ENCODE assay signal across 9 cellular contexts in genomic region chr19:45130888-45131615, GRCh38. TPM values are rescaled to one million over a fixed set of nuclear protein-coding genes. Genes with fewer than 3 reads are reported as not detected.
A peak's percentile ranks its signal among the peaks of the same experiment; 100 is the strongest.
DNase-seq lines count a peak whose midpoint lies in the region; ATAC-seq and TF ChIP-seq lines count a peak whose summit lies in the region.
"Had no signal": no experiment of that assay in that cellular context is flagged by ENCODE, and none has a peak within 500 bp of the region (broad histone marks: within the 10 kb centered on the region; RNA-seq: fewer than 3 reads in every experiment).

No MANE protein-coding gene starts in this region.

- H3K27ac Mint-ChIP-seq in WTC11 (peak overlapping the region; percentile 65), neural progenitor cell (no peak overlapping the region)

- no peaks in the 10 kb centered on the region for H3K36me3 ChIP-seq in neural progenitor cell

- CTCF ChIA-PET in WTC11 (lab: Charles Lee), result interaction anchor here (1.0 to 1.5 kb wide), 7 partner anchors 15 to 142 kb away, joined by 3 to 6 read pairs (median 4); no protein-coding TSS in a partner anchor

- H3K4me3 ChIP-seq in neural progenitor cell, result no peak overlapping the region

- peak overlapping the region; percentile 13 for H3K9ac ChIP-seq in neural progenitor cell

- DNase-seq in NCI-H1436 treated with DMSO at 0.1 percent for 48 hours (lab: John Stamatoyannopoulos, UW), result peak; percentile 95
- DNase-seq in WTC11 (ENCODE audit: low spot score), result no peak
- peak; percentile 43 for DNase-seq in neural progenitor cell (ENCODE audit: low spot score)

- H3K9me3 Mint-ChIP-seq in WTC11 (no peaks in the 10 kb centered on the region), neural progenitor cell (no peaks in the 10 kb centered on the region)

- H3K27ac ChIP-seq in neural progenitor cell, result no peak overlapping the region

- no peak overlapping the region for H3K4me3 Mint-ChIP-seq in WTC11
- no peak overlapping the region for H3K4me3 Mint-ChIP-seq in neural progenitor cell

- H3F3A ChIP-seq in neural progenitor cell (ENCODE audit: low read depth), result no peaks in the 10 kb centered on the region

- no peak overlapping the region for H2AFZ ChIP-seq in neural progenitor cell (replicated peaks)

- TF ChIP-seq CTCF in GM12872 (IDR thresholded peaks at IDR 0.05; ENCODE audit: insufficient read depth, low read depth, low read length), result peak; percentile 61
- no peak for TF ChIP-seq CTCF in WTC11 (IDR thresholded peaks at IDR 0.05)
- TF ChIP-seq CTCF in neural progenitor cell (IDR thresholded peaks at IDR 0.05), result no peak

- H3K4me1 Mint-ChIP-seq in WTC11, result peaks cover 24% of the 10 kb centered on the region
- peaks cover 8% of the 10 kb centered on the region for H3K4me1 Mint-ChIP-seq in neural progenitor cell

- ATAC-seq in WTC11, result no peak
- ATAC-seq in GM21825 (IDR thresholded peaks at IDR 0.05; ENCODE audit: unreplicated experiment), result no peak
- ATAC-seq in GM18502 (IDR thresholded peaks at IDR 0.05; ENCODE audit: poor library complexity, unreplicated experiment), result no peak
- no peak for ATAC-seq in GM21576 (IDR thresholded peaks at IDR 0.05; ENCODE audit: unreplicated experiment)
- ATAC-seq in GM19397 (IDR thresholded peaks at IDR 0.05; ENCODE audit: unreplicated experiment), result no peak

- H3K9me3 ChIP-seq in neural progenitor cell (ENCODE audit: low read depth), result no peaks in the 10 kb centered on the region

- no peaks in the 10 kb centered on the region for H3K36me3 Mint-ChIP-seq in WTC11
- H3K36me3 Mint-ChIP-seq in neural progenitor cell, result no peaks in the 10 kb centered on the region

- peaks cover 93% of the 10 kb centered on the region for H4K20me1 ChIP-seq in neural progenitor cell (ENCODE audit: low read depth)

- H3K27me3 Mint-ChIP-seq in WTC11 (ENCODE audit: low read depth) (no peaks in the 10 kb centered on the region), neural progenitor cell (ENCODE audit: insufficient read depth, low read depth) (peaks cover 4% of the 10 kb centered on the region)

- peaks cover 50% of the 10 kb centered on the region for H3K79me2 ChIP-seq in neural progenitor cell (ENCODE audit: low read depth)

- peaks cover 12% of the 10 kb centered on the region for H3K4me1 ChIP-seq in neural progenitor cell

- POLR2A ChIA-PET in WTC11 (lab: Charles Lee), result no interaction called here

- peak overlapping the region; percentile 54 for H3K4me2 ChIP-seq in neural progenitor cell

- no peaks in the 10 kb centered on the region for H3K27me3 ChIP-seq in neural progenitor cell

TF ChIP-seq in WTC11, 78 proteins besides CTCF, POLR2A, EP300 and RAD21:
- TF ChIP-seq ELF4 (CRISPR knock-in tag; IDR thresholded peaks at IDR 0.05; ENCODE audit: low read depth) (no peak), ZSCAN18 (CRISPR knock-in tag; IDR thresholded peaks at IDR 0.05) (no peak), ZNF423 (CRISPR knock-in tag; IDR thresholded peaks at IDR 0.05) (peak; percentile 92), USF1 (CRISPR knock-in tag; IDR thresholded peaks at IDR 0.05) (peak; percentile 5; the same call in 1 of the 2 replicates)
- TF ChIP-seq, protein P1, sequence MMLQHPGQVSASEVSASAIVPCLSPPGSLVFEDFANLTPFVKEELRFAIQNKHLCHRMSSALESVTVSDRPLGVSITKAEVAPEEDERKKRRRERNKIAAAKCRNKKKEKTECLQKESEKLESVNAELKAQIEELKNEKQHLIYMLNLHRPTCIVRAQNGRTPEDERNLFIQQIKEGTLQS (CRISPR knock-in tag; conservative IDR thresholded peaks at IDR 0.05), result no peak
TF ChIP-seq in WTC11: peak in this region for 2.

RNA-seq across cellular contexts. Expression of gene NKPD1, which starts 29.7 kb away (rescaled TPM):
- total RNA-seq in WTC11 (2021) (0.57 to 1.1 TPM (median 0.76 TPM) in 3 replicates), neural progenitor cell (ENCODE audit: low replicate concordance) (0.02 and 0.19 TPM in 2 replicates)
- total RNA-seq: M059J had no signal

RNA-seq across cellular contexts. Expression of gene PPP1R37, which starts 38.1 kb away (rescaled TPM):
- total RNA-seq in WTC11 (2021) (34.5 to 35.9 TPM (median 35.4 TPM) in 3 replicates), neural progenitor cell (ENCODE audit: low replicate concordance) (8.1 and 34.1 TPM in 2 replicates)

RNA-seq across cellular contexts. Expression of gene TRAPPC6A, which starts 47.0 kb away (rescaled TPM):
- total RNA-seq in WTC11 (2021), result 59.7 to 75.8 TPM (median 67.1 TPM) in 3 replicates
- 24.7 and 55.1 TPM in 2 replicates for total RNA-seq in neural progenitor cell (ENCODE audit: low replicate concordance)

RNA-seq across cellular contexts. Expression of gene BLOC1S3, which starts 47.5 kb away (rescaled TPM):
- total RNA-seq in WTC11 (2021), result 9.0 to 10.8 TPM (median 10.0 TPM) in 3 replicates
- total RNA-seq in neural progenitor cell (ENCODE audit: low replicate concordance), result 2.0 and 3.8 TPM in 2 replicates

RNA-seq across cellular contexts. Expression of gene GEMIN7, which starts 52.0 kb away (rescaled TPM):
- total RNA-seq in WTC11 (2021) (55.0 to 60.3 TPM (median 55.3 TPM) in 3 replicates), neural progenitor cell (ENCODE audit: low replicate concordance) (7.3 and 32.6 TPM in 2 replicates)
